Comparison of ENCODE assay signal across 26 cellular contexts in the genomic region with DNA sequence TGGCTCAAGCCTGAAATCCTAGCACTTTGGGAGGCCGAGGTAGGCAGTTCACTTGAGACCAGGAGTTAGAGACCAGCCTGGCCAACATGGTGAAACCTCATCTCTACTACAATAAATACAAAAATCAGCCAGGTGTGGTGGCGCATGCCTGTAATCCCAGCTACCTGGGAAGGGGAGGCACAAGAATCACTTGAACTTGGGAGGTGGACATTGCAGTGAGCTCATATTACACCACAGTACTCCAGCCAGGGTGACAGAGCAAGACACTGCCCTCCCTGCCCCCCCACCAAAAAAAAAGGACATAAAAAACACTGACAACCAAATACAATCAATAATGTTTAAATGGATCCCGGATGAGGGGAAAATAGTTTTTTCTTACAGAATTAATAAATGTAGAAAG. TPM values are rescaled to one million over a fixed set of nuclear protein-coding genes. Genes with fewer than 3 reads are reported as not detected.
DNase-seq lines count a peak whose midpoint lies in the region; ATAC-seq and TF ChIP-seq lines count a peak whose summit lies in the region.
"Had no signal": no experiment of that assay in that cellular context is flagged by ENCODE, and none has a peak within 500 bp of the region (broad histone marks: within the 10 kb centered on the region; RNA-seq: fewer than 3 reads in every experiment).

No MANE protein-coding gene starts in this region.

- no peak overlapping the region for H3K4me3 ChIP-seq in psoas muscle
- H3K4me3 ChIP-seq: GM12878, SJSA1 had no signal

- peaks cover 38% of the 10 kb centered on the region for H3K4me1 Mint-ChIP-seq in stimulated activated naive CD8-positive, alpha-beta T cell treated with anti-CD3 and anti-CD28 coated beads, Interleukin-15, Interleukin-2, amounts not matched to agents 100 ng/mL and 50 ng/mL, for 24 hours (ENCODE audit: low read depth)
- H3K4me1 Mint-ChIP-seq in stimulated activated naive CD8-positive, alpha-beta T cell treated with anti-CD3 and anti-CD28 coated beads, Interleukin-15, amount 100 ng/mL, for 72 hours: peaks cover 46% of the 10 kb centered on the region
- H3K4me1 Mint-ChIP-seq in chondrocyte (ENCODE audit: low read depth): peaks cover 48% of the 10 kb centered on the region

- TF ChIP-seq CTCF in chondrocyte (IDR thresholded peaks at IDR 0.05) (no peak), psoas muscle (IDR thresholded peaks at IDR 0.05) (no peak)

- peak overlapping the region; percentile 45 for H3K27ac Mint-ChIP-seq in stimulated activated naive CD8-positive, alpha-beta T cell treated with anti-CD3 and anti-CD28 coated beads, Interleukin-15, Interleukin-2, amounts not matched to agents 100 ng/mL and 50 ng/mL, for 24 hours
- H3K27ac Mint-ChIP-seq in stimulated activated naive CD8-positive, alpha-beta T cell treated with anti-CD3 and anti-CD28 coated beads, Interleukin-15, amount 100 ng/mL, for 72 hours: no peak overlapping the region
- H3K27ac Mint-ChIP-seq in chondrocyte (ENCODE audit: unreplicated experiment): peak overlapping the region; percentile 49
- H3K27ac Mint-ChIP-seq: B cell; CD8-positive, alpha-beta T cell; IgD-negative memory B cell had no signal

- H3K9me3 Mint-ChIP-seq in stimulated activated naive CD8-positive, alpha-beta T cell treated with anti-CD3 and anti-CD28 coated beads, Interleukin-15, Interleukin-2, amounts not matched to agents 100 ng/mL and 50 ng/mL, for 24 hours: no peaks in the 10 kb centered on the region
- no peaks in the 10 kb centered on the region for H3K9me3 Mint-ChIP-seq in stimulated activated naive CD8-positive, alpha-beta T cell treated with anti-CD3 and anti-CD28 coated beads, Interleukin-15, amount 100 ng/mL, for 72 hours
- H3K9me3 Mint-ChIP-seq in chondrocyte (ENCODE audit: low read depth): no peaks in the 10 kb centered on the region
- H3K9me3 Mint-ChIP-seq: CD8-positive, alpha-beta T cell; IgD-negative memory B cell had no signal

- no peak for DNase-seq in stimulated activated naive CD8-positive, alpha-beta T cell treated with anti-CD3 and anti-CD28 coated beads, Interleukin-15, amount 100 ng/mL, for 72 hours
- DNase-seq in chondrocyte (ENCODE audit: low spot score) (no peak), psoas muscle (no peak), cerebellum (ENCODE audit: low spot score) (no peak), COLO829 (ENCODE audit: low spot score) (no peak)
- DNase-seq: CD8-positive, alpha-beta T cell; DMS153; GDM1; NCI-H1092; NCI-H1417 treated with DMSO at 0.1 percent for 48 hours; NCI-H1694 treated with DMSO at 0.1 percent for 48 hours; NCI-H2081; NCI-H2171 treated with DMSO at 0.1 percent for 48 hours; NCI-H345; NCI-H524 treated with DMSO at 0.1 percent for 48 hours; NCI-H82; NK-92 treated with Interleukin-12 subunit alpha and Interleukin-12 subunit beta, amount 100 ng/mL, for 24 hours; Right ventricle myocardium superior had no signal

- H3K36me3 ChIP-seq in psoas muscle (ENCODE audit: insufficient read depth in 1 of 2, low read depth in 1 of 2): peaks cover 0 to 14% of the 10 kb centered on the region in 2 donors

- ATAC-seq in stimulated activated naive CD8-positive, alpha-beta T cell treated with anti-CD3 and anti-CD28 coated beads, Interleukin-15, amount 100 ng/mL, for 72 hours: no peak
- ATAC-seq in psoas muscle (peak in 2 of 4 donors; percentile 44 to 51), GM21717 (IDR thresholded peaks at IDR 0.05; ENCODE audit: unreplicated experiment) (no peak)
- ATAC-seq: CD8-positive, alpha-beta T cell; GM12878 had no signal

- no peaks in the 10 kb centered on the region for H3K9me3 ChIP-seq in psoas muscle
- H3K9me3 ChIP-seq: SJSA1 had no signal

- H3K36me3 Mint-ChIP-seq in stimulated activated naive CD8-positive, alpha-beta T cell treated with anti-CD3 and anti-CD28 coated beads, Interleukin-15, Interleukin-2, amounts not matched to agents 100 ng/mL and 50 ng/mL, for 24 hours (ENCODE audit: low read depth): peaks cover 39% of the 10 kb centered on the region
- H3K36me3 Mint-ChIP-seq in chondrocyte (ENCODE audit: low read depth): peaks cover 6% of the 10 kb centered on the region
- H3K36me3 Mint-ChIP-seq: IgD-negative memory B cell had no signal

- H3K27me3 Mint-ChIP-seq in stimulated activated naive CD8-positive, alpha-beta T cell treated with anti-CD3 and anti-CD28 coated beads, Interleukin-15, Interleukin-2, amounts not matched to agents 100 ng/mL and 50 ng/mL, for 24 hours: no peaks in the 10 kb centered on the region
- no peaks in the 10 kb centered on the region for H3K27me3 Mint-ChIP-seq in stimulated activated naive CD8-positive, alpha-beta T cell treated with anti-CD3 and anti-CD28 coated beads, Interleukin-15, amount 100 ng/mL, for 72 hours
- H3K27me3 Mint-ChIP-seq in chondrocyte (ENCODE audit: low read depth): no peaks in the 10 kb centered on the region
- H3K27me3 Mint-ChIP-seq: B cell, IgD-negative memory B cell had no signal

- no peak overlapping the region for H3K4me3 Mint-ChIP-seq in stimulated activated naive CD8-positive, alpha-beta T cell treated with anti-CD3 and anti-CD28 coated beads, Interleukin-15, Interleukin-2, amounts not matched to agents 100 ng/mL and 50 ng/mL, for 24 hours
- no peak overlapping the region for H3K4me3 Mint-ChIP-seq in stimulated activated naive CD8-positive, alpha-beta T cell treated with anti-CD3 and anti-CD28 coated beads, Interleukin-15, amount 100 ng/mL, for 72 hours
- H3K4me3 Mint-ChIP-seq in chondrocyte (ENCODE audit: unreplicated experiment): no peak overlapping the region
- H3K4me3 Mint-ChIP-seq: B cell; CD8-positive, alpha-beta T cell; IgD-negative memory B cell had no signal

- 59 to 78% (median 59%) methylated on average over 3 of the region's 3 CpGs for WGBS in psoas muscle, 3 donors

- H3K27ac ChIP-seq in psoas muscle: peak overlapping the region; percentile 31
- H3K27ac ChIP-seq: C4-2B, KMS-11, SJSA1 had no signal

- no peaks in the 10 kb centered on the region for H3K27me3 ChIP-seq in psoas muscle (ENCODE audit: insufficient read depth in 3 of 3, low read length in 2 of 3)
- H3K27me3 ChIP-seq: SJSA1 had no signal

- intact Hi-C loops in psoas muscle (cut with DNase I): loop anchor here in 1 of 2 donors (10.0 kb wide), 1 partner anchor 346 kb away; a partner anchor contains a TSS

- H3K4me1 ChIP-seq in psoas muscle: peaks cover 52% of the 10 kb centered on the region
- H3K4me1 ChIP-seq: SJSA1 had no signal

RNA-seq across cellular contexts. Expression of a gene that starts 7.8 kb away (rescaled TPM):
- total RNA-seq in chondrocyte (87.0 to 121 TPM (median 94.8 TPM) in 3 replicates), psoas muscle (10 to 100 TPM; 24.7 to 38.1 (median 29.7) TPM), cerebellum (432 TPM)
- 10 to 100 TPM; 17.4 to 26.1 (median 23.4) TPM for polyA plus RNA-seq in psoas muscle

RNA-seq across cellular contexts. Expression of a gene that starts 17.3 kb away (rescaled TPM):
- total RNA-seq in chondrocyte (82.1 to 93.5 TPM (median 87.2 TPM) in 3 replicates), psoas muscle (10 to 100 TPM; 20.5 to 46.2 (median 32.1) TPM), cerebellum (35.3 TPM)
- 10 to 100 TPM in 2 of 3 donors, 1 to 10 TPM in 1; 6.2 to 46.1 (median 11.9) TPM for polyA plus RNA-seq in psoas muscle

RNA-seq across cellular contexts. Expression of a gene that starts 49.8 kb away (rescaled TPM):
- 14.3 to 24.8 TPM (median 14.7 TPM) in 3 replicates for total RNA-seq in chondrocyte
- 10 to 100 TPM in 2 of 4 donors, 1 to 10 TPM in 2; 6.4 to 11.0 (median 9.2) TPM for total RNA-seq in psoas muscle
- 10 to 100 TPM in 1 of 3 donors, 1 to 10 TPM in 2; 5.3 to 13.3 (median 6.4) TPM for polyA plus RNA-seq in psoas muscle
- 20.4 TPM for total RNA-seq in cerebellum

RNA-seq across cellular contexts. Expression of a gene that starts 52.9 kb away (rescaled TPM):
- total RNA-seq in chondrocyte (99.6 to 152 TPM (median 111 TPM) in 3 replicates), psoas muscle (100 to 1,000 TPM in 3 of 4 donors, 10 to 100 TPM in 1; 61.9 to 155 (median 127) TPM), cerebellum (79.8 TPM)
- 100 to 1,000 TPM; 160 to 252 (median 165) TPM for polyA plus RNA-seq in psoas muscle

Comparison
In these comparisons a context has a peak if more than half of its experiments do, and no peak if none do; other contexts are left out.
1. H3K27ac Mint-ChIP-seq: peak in stimulated activated naive CD8-positive, alpha-beta T cell treated with anti-CD3 and anti-CD28 coated beads, Interleukin-15, Interleukin-2, amounts not matched to agents 100 ng/mL and 50 ng/mL, for 24 hours (single experiment) and chondrocyte (single experiment); none in stimulated activated naive CD8-positive, alpha-beta T cell treated with anti-CD3 and anti-CD28 coated beads, Interleukin-15, amount 100 ng/mL, for 72 hours (0 of 2).